27 cellular contexts compared by ENCODE assay signal in the genomic region with DNA sequence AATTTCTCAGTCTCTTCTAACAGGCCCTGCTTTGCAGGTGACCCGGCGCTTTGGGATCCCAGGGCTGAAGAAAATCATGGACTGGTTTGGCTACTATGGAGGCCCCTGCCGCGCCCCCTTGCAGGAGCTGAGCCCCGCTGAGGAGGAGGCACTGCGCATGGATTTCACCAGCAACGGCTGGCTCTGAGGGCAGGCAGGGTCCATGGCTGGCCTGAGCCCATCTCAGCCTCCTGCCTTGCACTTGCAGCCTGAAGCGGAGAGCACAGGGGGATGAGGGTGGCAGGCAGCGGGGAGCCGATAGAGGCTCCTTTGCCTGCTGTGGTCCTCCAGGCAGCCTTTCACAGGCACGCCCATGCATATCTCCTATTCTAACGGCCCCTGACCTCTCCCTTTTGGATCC. TPM values are rescaled to one million over a fixed set of nuclear protein-coding genes. Genes with fewer than 3 reads are reported as not detected.
DNase-seq lines count a peak whose midpoint lies in the region; ATAC-seq and TF ChIP-seq lines count a peak whose summit lies in the region.
"Had no signal": no experiment of that assay in that cellular context is flagged by ENCODE, and none has a peak within 500 bp of the region (broad histone marks: within the 10 kb centered on the region; RNA-seq: fewer than 3 reads in every experiment).

No MANE protein-coding gene starts in this region.

- no peaks in the 10 kb centered on the region for H3K36me3 ChIP-seq in mammary epithelial cell (ENCODE audit: insufficient read depth, low read length)
- H3K36me3 ChIP-seq in endodermal cell (ENCODE audit: control insufficient read depth, insufficient read depth, low read length), result no peaks in the 10 kb centered on the region
- H3K36me3 ChIP-seq: MG63 had no signal

- no peak for ATAC-seq in HG02852 (IDR thresholded peaks at IDR 0.05; ENCODE audit: unreplicated experiment)

- H2BK120ac ChIP-seq in H9 (ENCODE audit: low read depth, low read length, poor library complexity, severe bottlenecking), result no peak overlapping the region

- H3K56ac ChIP-seq in H9 (ENCODE audit: insufficient read length, low read depth, low read length), result no peak overlapping the region

- H3T11ph ChIP-seq in H9 (ENCODE audit: low read length), result no peak overlapping the region

- H2AK5ac ChIP-seq in H9 (ENCODE audit: insufficient read length, low read length), result no peak overlapping the region

- no peaks in the 10 kb centered on the region for H3K79me1 ChIP-seq in H9 (ENCODE audit: insufficient read depth, low read depth, low read length, poor library complexity, severe bottlenecking)

- no peaks in the 10 kb centered on the region for H3K79me2 ChIP-seq in mammary epithelial cell (ENCODE audit: insufficient read depth, low read length)
- H3K79me2 ChIP-seq in H9 (ENCODE audit: insufficient read depth, low read length), result no peaks in the 10 kb centered on the region

- BruUV-seq in MCF 10A (replicated peaks; lab: Mats Ljungman, UMichigan) (no TSS peak), mammary epithelial cell (replicated peaks; lab: Mats Ljungman, UMichigan) (no TSS peak)

- H2AFZ ChIP-seq in mammary epithelial cell (ENCODE audit: low read depth, low read length) (no peak overlapping the region), H9 (ENCODE audit: low read length) (no peak overlapping the region)
- H2AFZ ChIP-seq: GM23248 had no signal

- peaks cover 11% of the 10 kb centered on the region for H3K4me1 ChIP-seq in mammary epithelial cell (ENCODE audit: insufficient read depth, low read length)
- H3K4me1 ChIP-seq in H9 (ENCODE audit: insufficient read depth, low read length), result no peaks in the 10 kb centered on the region
- no peaks in the 10 kb centered on the region for H3K4me1 ChIP-seq in endodermal cell (ENCODE audit: control insufficient read depth, insufficient read depth, low read length)
- H3K4me1 ChIP-seq: Caco-2 had no signal

- no peak overlapping the region for H2BK20ac ChIP-seq in H9 (ENCODE audit: low read depth, low read length, poor library complexity, severe bottlenecking)

- H3K36me3 Mint-ChIP-seq in MCF 10A (ENCODE audit: insufficient read depth, unreplicated experiment) (peaks cover 5% of the 10 kb centered on the region), H9 (ENCODE audit: insufficient read depth in 1 of 3, low read depth in 3 of 3) (0 out of 7 replicates have a peak, but pooled peaks cover 3 to 5% (median 4%) of the 10 kb centered on the region in 3 experiments), endodermal cell (ENCODE audit: low read depth) (peaks cover 12% of the 10 kb centered on the region), progenitor cell of endocrine pancreas (ENCODE audit: insufficient read depth) (peaks cover 6% of the 10 kb centered on the region)

- H3K4me3 Mint-ChIP-seq in MCF 10A (ENCODE audit: unreplicated experiment) (no peak overlapping the region), H9 (no peak overlapping the region), endodermal cell (no peak overlapping the region), progenitor cell of endocrine pancreas (ENCODE audit: low read depth) (no peak overlapping the region)
- H3K4me3 Mint-ChIP-seq: CD4-positive, alpha-beta T cell had no signal

- no peaks in the 10 kb centered on the region for H4K20me1 ChIP-seq in mammary epithelial cell (ENCODE audit: insufficient read depth, low read length)
- H4K20me1 ChIP-seq in H9 (ENCODE audit: control insufficient read depth, insufficient read depth, insufficient read length), result no peaks in the 10 kb centered on the region

- no peaks in the 10 kb centered on the region for H3K23me2 ChIP-seq in H9 (ENCODE audit: insufficient read length, low read depth, low read length, poor library complexity, severe bottlenecking)

- CTCF ChIA-PET in MCF 10A (lab: Yijun Ruan, JAX), result interaction anchor here (0.6 to 14.4 kb wide), 18 partner anchors 12 to 205 kb away, joined by 3 to 373 read pairs (median 8); a partner anchor contains a TSS
- CTCF ChIA-PET in mammary epithelial cell (lab: Charles Lee; ENCODE audit: low non-redundant PET), result no interaction called here

- H3K18ac ChIP-seq in H9 (ENCODE audit: insufficient read length, low read depth, low read length), result no peak overlapping the region

- H3K4me2 ChIP-seq in mammary epithelial cell (ENCODE audit: insufficient read depth, low read depth, low read length) (no peak overlapping the region), H9 (ENCODE audit: insufficient read depth, insufficient read length, low read length) (no peak overlapping the region)

- DNase-seq in MCF 10A (ENCODE audit: unreplicated experiment) (no peak), mammary epithelial cell (no peak), H9 (no peak), endodermal cell (peak; percentile 59), progenitor cell of endocrine pancreas (ENCODE audit: low spot score, unreplicated experiment) (no peak), foreskin melanocyte (no peak), CD1c-positive myeloid dendritic cell (ENCODE audit: extremely low spot score) (no peak)
- DNase-seq: Caco-2; CD4-positive, alpha-beta T cell; DMS153; GF-D8; GM23248; IMR-90; MG63; NCI-H1048; NCI-H1436; NCI-H1930; NCI-H226; NCI-H524; NCI-H82; PC-3 had no signal

- H3K4me3 ChIP-seq in mammary epithelial cell (replicated peaks in 1 of 3; ENCODE audit: insufficient read depth in 1 of 3, low read depth in 2 of 3, low read length in 3 of 3) (no peak overlapping the region), endodermal cell (ENCODE audit: low read length) (no peak overlapping the region)
- H3K4me3 ChIP-seq: GM23248, MG63 had no signal

- no peak overlapping the region for H4K91ac ChIP-seq in H9 (ENCODE audit: insufficient read length, low read depth, low read length)

- H3K9ac ChIP-seq in mammary epithelial cell (ENCODE audit: insufficient read depth, low read length) (no peak overlapping the region), H9 (ENCODE audit: extremely low read depth, insufficient read length, low read length) (no peak overlapping the region), endodermal cell (ENCODE audit: extremely low read depth, low read length, poor library complexity, severe bottlenecking) (no peak overlapping the region)
- H3K9ac ChIP-seq: GM23248 had no signal

- peaks cover 12% of the 10 kb centered on the region for H3K4me1 Mint-ChIP-seq in MCF 10A (ENCODE audit: insufficient read depth, unreplicated experiment)
- H3K4me1 Mint-ChIP-seq in H9, result peaks cover 11 to 16% of the 10 kb centered on the region in 2 experiments
- H3K4me1 Mint-ChIP-seq in endodermal cell, result peaks cover 4% of the 10 kb centered on the region
- H3K4me1 Mint-ChIP-seq in progenitor cell of endocrine pancreas (ENCODE audit: low read depth), result no peaks in the 10 kb centered on the region

- H3K27ac Mint-ChIP-seq in MCF 10A (ENCODE audit: low read depth, unreplicated experiment) (peak overlapping the region; percentile 63), H9 (peak overlapping the region in 2 of 3 experiments; percentile 32 to 35; a peak in 2 of 7 replicates), endodermal cell (no peak overlapping the region), progenitor cell of endocrine pancreas (peak overlapping the region; percentile 59)
- H3K27ac Mint-ChIP-seq: CD4-positive, alpha-beta T cell had no signal

- H3K27ac ChIP-seq in mammary epithelial cell (ENCODE audit: insufficient read depth, low read depth, low read length), result no peak overlapping the region
- H3K27ac ChIP-seq in H9 (ENCODE audit: insufficient read length, low read depth, low read length), result no peak overlapping the region
- H3K27ac ChIP-seq in endodermal cell (ENCODE audit: low read depth, low read length), result no peak overlapping the region
- H3K27ac ChIP-seq: 22Rv1, GM23248 had no signal

- H3K27me3 ChIP-seq in mammary epithelial cell (ENCODE audit: insufficient read depth, low read length), result no peaks in the 10 kb centered on the region
- H3K27me3 ChIP-seq in H9 (ENCODE audit: insufficient read depth, low read length), result no peaks in the 10 kb centered on the region
- H3K27me3 ChIP-seq in endodermal cell (ENCODE audit: control insufficient read depth, insufficient read depth, low read length, poor library complexity, severe bottlenecking), result no peaks in the 10 kb centered on the region
- H3K27me3 ChIP-seq: MG63 had no signal

- H2BK5ac ChIP-seq in H9 (ENCODE audit: insufficient read length, low read length), result no peak overlapping the region

- intact Hi-C loops in MCF 10A (cut with micrococcal nuclease), result no loop called here
- intact Hi-C loops in mammary epithelial cell (cut with micrococcal nuclease), result loop anchor here (5.0 kb wide), 1 partner anchor 164 kb away; a partner anchor contains a TSS

- POLR2A ChIA-PET in MCF 10A (lab: Yijun Ruan, JAX), result interaction anchor here (0.9 to 8.1 kb wide), 10 partner anchors 15 to 198 kb away, joined by 3 to 184 read pairs (median 6); a partner anchor contains a TSS

- no peak overlapping the region for H2BK12ac ChIP-seq in H9 (ENCODE audit: insufficient read length, low read depth, low read length)

- in situ Hi-C loops in mammary epithelial cell (cut with MboI; ENCODE audit: low sequenced_read_pairs in 2 of 2), result loop anchor here in 1 of 2 donors (5.0 kb wide), 1 partner anchor 149 kb away; no protein-coding TSS in a partner anchor

- H3K9me3 Mint-ChIP-seq in MCF 10A (ENCODE audit: unreplicated experiment), result no peaks in the 10 kb centered on the region
- H3K9me3 Mint-ChIP-seq in H9, result no peaks in the 10 kb centered on the region
- H3K9me3 Mint-ChIP-seq in endodermal cell, result no peaks in the 10 kb centered on the region
- no peaks in the 10 kb centered on the region for H3K9me3 Mint-ChIP-seq in progenitor cell of endocrine pancreas (ENCODE audit: low read depth)
- H3K9me3 Mint-ChIP-seq: CD4-positive, alpha-beta T cell had no signal

- no peaks in the 10 kb centered on the region for H3K9me3 ChIP-seq in mammary epithelial cell (replicated peaks; ENCODE audit: insufficient read depth, low read length)
- H3K9me3 ChIP-seq in H9 (ENCODE audit: control insufficient read depth, low read depth, low read length), result no peaks in the 10 kb centered on the region
- H3K9me3 ChIP-seq in endodermal cell (ENCODE audit: control insufficient read depth, low read length), result no peaks in the 10 kb centered on the region
- H3K9me3 ChIP-seq: Caco-2, MG63 had no signal

- 86% methylated on average over 12 of the region's 12 CpGs for WGBS in mammary epithelial cell (ENCODE audit: low coverage, missing lambda C conversion rate)
- no CpG with 5 or more reads among the region's 12 CpGs for WGBS in H9 (ENCODE audit: extremely low coverage, insufficient read length, low lambda C conversion rate)
- 79 to 87% methylated on average over 3 to 12 of the region's 12 CpGs for WGBS in endodermal cell (ENCODE audit: insufficient coverage in 1 of 2, insufficient read length in 1 of 2), 2 experiments

- H3K27me3 Mint-ChIP-seq in MCF 10A (ENCODE audit: insufficient read depth, unreplicated experiment) (no peaks in the 10 kb centered on the region), H9 (ENCODE audit: low read depth) (no peaks in the 10 kb centered on the region), endodermal cell (ENCODE audit: insufficient read depth) (no peaks in the 10 kb centered on the region), progenitor cell of endocrine pancreas (no peaks in the 10 kb centered on the region)
- H3K27me3 Mint-ChIP-seq: CD4-positive, alpha-beta T cell had no signal

- H4K5ac ChIP-seq in H9 (ENCODE audit: insufficient read length, low read depth, low read length), result no peak overlapping the region

- TF ChIP-seq CTCF in MCF 10A (IDR thresholded peaks at IDR 0.05; ENCODE audit: unreplicated experiment) (no peak), mammary epithelial cell (conservative IDR thresholded peaks at IDR 0.05 in 1 of 2, IDR thresholded peaks at IDR 0.05 in 1 of 2; ENCODE audit: extremely low read depth in 1 of 2, insufficient read depth in 1 of 2, low read depth in 1 of 2, low read length in 2 of 2) (no peak), H9 (conservative IDR thresholded peaks at IDR 0.05) (no peak), endodermal cell (conservative IDR thresholded peaks at IDR 0.05) (no peak), progenitor cell of endocrine pancreas (IDR thresholded peaks at IDR 0.05; ENCODE audit: unreplicated experiment) (no peak)

- dilution Hi-C loops in mammary epithelial cell (cut with HindIII; ENCODE audit: low sequenced_read_pairs), result no loop called here

- H3K14ac ChIP-seq in H9 (ENCODE audit: insufficient read depth, low read length), result no peak overlapping the region; the same call in 1 of the 2 replicates

- H2BK15ac ChIP-seq in H9 (ENCODE audit: low read depth, low read length), result no peak overlapping the region

- no peak overlapping the region for H3K23ac ChIP-seq in H9 (ENCODE audit: insufficient read length, low read depth, low read length)

- H4K8ac ChIP-seq in H9 (replicated peaks; ENCODE audit: insufficient read length, low read depth, low read length), result no peak overlapping the region

- no peak overlapping the region for H3K4ac ChIP-seq in H9 (ENCODE audit: low read depth, low read length)

RNA-seq across cellular contexts. Expression of a gene that starts 21.8 kb away (rescaled TPM):
- total RNA-seq in MCF 10A (2022) (14.2 and 14.5 TPM in 2 replicates), mammary epithelial cell (10 to 100 TPM; 11.3 to 11.7 TPM), H9 (2021) (11.9 and 12.0 TPM in 2 replicates), endodermal cell (10 to 100 TPM; 19.0 to 21.3 TPM), progenitor cell of endocrine pancreas (21.1 and 24.3 TPM in 2 replicates)
- polyA plus RNA-seq in mammary epithelial cell, result 13.3 TPM
- polyA minus RNA-seq in mammary epithelial cell, result not detected
- 27.5 TPM for polyA plus RNA-seq in endodermal cell (2013, experiment 1 of 2)
- polyA plus RNA-seq in endodermal cell (2013, experiment 2 of 2), result 26.4 TPM

RNA-seq across cellular contexts. Expression of a gene that starts 22.0 kb away (rescaled TPM):
- 0.26 TPM in 1 of 2 replicates, not detected in the other for total RNA-seq in MCF 10A (2022)
- not detected for total RNA-seq in mammary epithelial cell
- polyA plus RNA-seq in mammary epithelial cell, result 0.05 TPM
- polyA minus RNA-seq in mammary epithelial cell, result not detected
- 0.31 TPM in 1 of 2 replicates, not detected in the other for total RNA-seq in H9 (2021)
- not detected for total RNA-seq in endodermal cell
- polyA plus RNA-seq in endodermal cell (2013, experiment 1 of 2), result not detected
- polyA plus RNA-seq in endodermal cell (2013, experiment 2 of 2), result not detected
- 0.91 and 0.96 TPM in 2 replicates for total RNA-seq in progenitor cell of endocrine pancreas
- total RNA-seq: Caco-2; CD4-positive, alpha-beta T cell; Daoy; GM23248; HT-29; IMR-90; PC-3; SK-MEL-5 had no signal
- polyA plus RNA-seq: AG04450, GM23248, IMR-90 had no signal

RNA-seq across cellular contexts. Expression of a gene that starts 27.3 kb away (rescaled TPM):
- 0.88 and 1.7 TPM in 2 replicates for total RNA-seq in MCF 10A (2022)
- 1 to 10 TPM in 1 of 2 donors, under 1 TPM in 1; 0.17 to 1.8 TPM for total RNA-seq in mammary epithelial cell
- polyA plus RNA-seq in mammary epithelial cell, result 0.32 TPM
- not detected for polyA minus RNA-seq in mammary epithelial cell
- total RNA-seq in H9 (2021), result 0.72 and 0.79 TPM in 2 replicates
- 1 to 10 TPM in 1 of 2 donors, under 1 TPM in 1; 0.15 to 1.7 TPM for total RNA-seq in endodermal cell
- polyA plus RNA-seq in endodermal cell (2013, experiment 1 of 2), result 1.00 TPM
- polyA plus RNA-seq in endodermal cell (2013, experiment 2 of 2), result 0.70 TPM
- 10.5 and 11.9 TPM in 2 replicates for total RNA-seq in progenitor cell of endocrine pancreas
- total RNA-seq: CD4-positive, alpha-beta T cell; Daoy had no signal

RNA-seq across cellular contexts. Expression of a gene that starts 29.0 kb away (rescaled TPM):
- total RNA-seq in MCF 10A (2022) (23.5 and 26.6 TPM in 2 replicates), mammary epithelial cell (10 to 100 TPM; 57.4 to 74.5 TPM), H9 (2021) (29.8 and 30.9 TPM in 2 replicates), endodermal cell (10 to 100 TPM; 14.5 to 18.1 TPM), progenitor cell of endocrine pancreas (18.0 and 18.9 TPM in 2 replicates)
- 55.8 TPM for polyA plus RNA-seq in mammary epithelial cell
- 66.0 TPM for polyA minus RNA-seq in mammary epithelial cell
- 14.4 TPM for polyA plus RNA-seq in endodermal cell (2013, experiment 1 of 2)
- polyA plus RNA-seq in endodermal cell (2013, experiment 2 of 2), result 13.6 TPM

RNA-seq across cellular contexts. Expression of a gene that starts 38.9 kb away (rescaled TPM):
- total RNA-seq in MCF 10A (2022) (1.8 and 5.8 TPM in 2 replicates), mammary epithelial cell (under 1 TPM; 0.47 to 0.83 TPM), H9 (2021) (not detected in 2 replicates), endodermal cell (not detected), progenitor cell of endocrine pancreas (not detected in 2 replicates)
- 0.87 TPM for polyA plus RNA-seq in mammary epithelial cell
- not detected for polyA minus RNA-seq in mammary epithelial cell
- polyA plus RNA-seq in endodermal cell (2013, experiment 1 of 2), result not detected
- polyA plus RNA-seq in endodermal cell (2013, experiment 2 of 2), result not detected
- total RNA-seq: Caco-2; CD4-positive, alpha-beta T cell; Daoy; GM23248; HT-29; SK-MEL-5 had no signal
- polyA plus RNA-seq: GM23248 had no signal
